Comparison of ENCODE assay signal across 8 cellular contexts in the genomic region with DNA sequence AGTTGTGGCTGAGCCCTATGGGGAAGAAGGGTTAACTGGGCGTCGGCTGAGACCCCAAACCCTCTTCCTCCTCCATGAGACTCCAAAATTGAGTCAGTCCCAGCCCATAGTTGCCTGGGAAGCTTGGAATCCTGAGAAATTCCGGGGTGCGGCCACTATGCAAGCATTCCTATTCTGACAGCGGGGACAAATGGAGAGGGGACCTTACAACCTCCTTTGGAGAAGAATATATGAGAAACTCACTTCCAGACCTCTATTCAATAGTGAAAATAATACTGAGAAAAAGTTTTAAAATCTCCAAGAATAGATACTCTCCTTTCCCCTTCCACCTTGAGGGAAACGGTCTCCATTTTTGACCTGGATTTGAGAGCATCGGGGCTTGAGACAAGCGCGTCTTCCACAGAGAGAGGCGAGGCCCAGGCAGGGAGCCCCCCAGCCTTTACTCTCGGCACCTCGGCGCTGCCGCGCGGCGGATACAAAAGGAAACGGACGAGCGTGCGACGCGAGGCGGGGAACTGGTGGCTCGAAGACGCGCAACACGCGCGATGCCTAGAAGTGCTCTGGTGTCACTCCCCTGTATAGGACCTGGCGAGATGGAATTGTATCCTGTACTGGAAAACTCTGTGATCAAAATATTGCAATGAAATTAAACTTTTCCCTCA. TPM values are rescaled to one million over a fixed set of nuclear protein-coding genes. Genes with fewer than 3 reads are reported as not detected.
DNase-seq lines count a peak whose midpoint lies in the region; ATAC-seq, FAIRE-seq and TF ChIP-seq lines count a peak whose summit lies in the region.

No MANE protein-coding gene starts in this region.

- peak; percentile 63 for ATAC-seq in activated CD4-positive, alpha-beta T cell treated with anti-CD3 and anti-CD28 coated beads for 36 hours

- TF ChIP-seq EP300 in tibial nerve (IDR thresholded peaks at IDR 0.05) = peak in 1 of 2 donors; percentile 20

- H3K27ac ChIP-seq in tibial nerve = peak overlapping the region; percentile 68 to 89 (median 84)
- no peak overlapping the region for H3K27ac ChIP-seq in RWPE1

- H3K9me3 Mint-ChIP-seq in activated CD4-positive, alpha-beta T cell treated with anti-CD3 and anti-CD28 coated beads for 36 hours (ENCODE audit: low read depth) = no peaks in the 10 kb centered on the region

- FAIRE-seq in HTR-8/SVneo (lab: Jason Lieb, UNC) = no peak

- H3K27me3 Mint-ChIP-seq in activated CD4-positive, alpha-beta T cell treated with anti-CD3 and anti-CD28 coated beads for 36 hours = peaks cover 68% of the 10 kb centered on the region

- intact Hi-C loops in activated CD4-positive, alpha-beta T cell treated with anti-CD3 and anti-CD28 coated beads for 36 hours (cut with DNase I, micrococcal nuclease) = no loop called here

- in situ Hi-C loops in astrocyte of the cerebellum (cut with HindIII; ENCODE audit: low sequenced_read_pairs) = loop anchor here (25.0 kb wide), 1 partner anchor 866 kb away; no protein-coding TSS in a partner anchor

- no peak for TF ChIP-seq POLR2A in tibial nerve (IDR thresholded peaks at IDR 0.05)

- peaks cover 0 to 8% of the 10 kb centered on the region in 2 donors for H3K27me3 ChIP-seq in tibial nerve

- peaks cover 0 to 29% (median 0%) of the 10 kb centered on the region in 4 donors for H3K4me1 ChIP-seq in tibial nerve

- peaks cover 40% of the 10 kb centered on the region for H3K4me1 Mint-ChIP-seq in activated CD4-positive, alpha-beta T cell treated with anti-CD3 and anti-CD28 coated beads for 36 hours

- H3K4me3 ChIP-seq in astrocyte of the cerebellum (ENCODE audit: low read depth, low read length) (peak overlapping the region; percentile 4), tibial nerve (peak overlapping the region; percentile 39 to 56 (median 48))

- peak overlapping the region; percentile 63 for H3K4me3 Mint-ChIP-seq in activated CD4-positive, alpha-beta T cell treated with anti-CD3 and anti-CD28 coated beads for 36 hours

- TF ChIP-seq CTCF in astrocyte of the cerebellum (IDR thresholded peaks at IDR 0.05; ENCODE audit: low read depth, low read length, missing control alignments) (no peak), tibial nerve (IDR thresholded peaks at IDR 0.05) (peak in 1 of 5 experiments; percentile 13), RWPE1 (conservative IDR thresholded peaks at IDR 0.05; ENCODE audit: low read depth) (no peak)

- no peaks in the 10 kb centered on the region for H3K9me3 ChIP-seq in tibial nerve

- CTCF ChIA-PET in activated CD4-positive, alpha-beta T cell treated with anti-CD3 and anti-CD28 coated beads for 36 hours (lab: Charles Lee) = interaction anchor here (0.8 to 1.1 kb wide), 2 partner anchors 9 to 265 kb away, joined by 3 read pairs; no protein-coding TSS in a partner anchor
- CTCF ChIA-PET in RWPE1 (lab: Yijun Ruan, JAX) = interaction anchor here (0.7 kb wide), 1 partner anchor 308 kb away, joined by 3 read pairs; no protein-coding TSS in a partner anchor

- no peak overlapping the region for H3K27ac Mint-ChIP-seq in activated CD4-positive, alpha-beta T cell treated with anti-CD3 and anti-CD28 coated beads for 36 hours

- POLR2A ChIA-PET in activated CD4-positive, alpha-beta T cell treated with anti-CD3 and anti-CD28 coated beads for 36 hours (lab: Charles Lee) = no interaction called here
- POLR2A ChIA-PET in RWPE1 (lab: Yijun Ruan, JAX; ENCODE audit: low non-redundant PET) = no interaction called here

- DNase-seq in activated CD4-positive, alpha-beta T cell treated with anti-CD3 and anti-CD28 coated beads for 36 hours = peak; percentile 64
- no peak for DNase-seq in activated CD4-positive, alpha-beta T cell treated with anti-CD3 and anti-CD28 coated beads, Interleukin-2, amount 50 U/mL, for 1 hour
- DNase-seq in astrocyte of the cerebellum (ENCODE audit: low read depth) (no peak), medulla oblongata (ENCODE audit: extremely low spot score) (peak; percentile 8), tibial nerve (ENCODE audit: low spot score in 2 of 2) (no peak), NCI-H2107 (lab: John Stamatoyannopoulos, UW) (no peak), RWPE1 (ENCODE audit: low spot score) (no peak), HTR-8/SVneo (ENCODE audit: insufficient read length, low spot score) (no peak)

- WGBS in tibial nerve, 2 donors = 14 to 18% methylated on average over 31 of the region's 31 CpGs

- peaks cover 0 to 15% (median 0%) of the 10 kb centered on the region in 3 donors for H3K36me3 ChIP-seq in tibial nerve

- peaks cover 37% of the 10 kb centered on the region for H3K36me3 Mint-ChIP-seq in activated CD4-positive, alpha-beta T cell treated with anti-CD3 and anti-CD28 coated beads for 36 hours (ENCODE audit: low read depth)

RNA-seq across cellular contexts. Expression of a gene that starts 11.1 kb away (rescaled TPM):
- 10 to 100 TPM; 19.1 to 23.0 TPM for total RNA-seq in activated CD4-positive, alpha-beta T cell treated with anti-CD3 and anti-CD28 coated beads for 36 hours
- total RNA-seq in tibial nerve = 10 to 100 TPM; 14.7 to 31.5 (median 22.4) TPM

Comparison
In these comparisons a context has a peak if more than half of its experiments do, and no peak if none do; other contexts are left out.
1. DNase-seq: peak in activated CD4-positive, alpha-beta T cell treated with anti-CD3 and anti-CD28 coated beads for 36 hours (single experiment) and medulla oblongata (single experiment); none in activated CD4-positive, alpha-beta T cell treated with anti-CD3 and anti-CD28 coated beads, Interleukin-2, amount 50 U/mL, for 1 hour (single experiment), astrocyte of the cerebellum (single experiment), tibial nerve (0 of 2), NCI-H2107 (single experiment), RWPE1 (single experiment) and HTR-8/SVneo (single experiment).